24 cellular contexts compared by ENCODE assay signal in genomic region chr9:28600226-28600625, GRCh38.
DNase-seq lines count a peak whose midpoint lies in the region; ATAC-seq, FAIRE-seq and TF ChIP-seq lines count a peak whose summit lies in the region.
"Had no signal": no experiment of that assay in that cellular context is flagged by ENCODE, and none has a peak within 500 bp of the region (broad histone marks: within the 10 kb centered on the region; RNA-seq: fewer than 3 reads in every experiment).

No MANE protein-coding gene starts in this region.

- H3K4me3 ChIP-seq in upper lobe of left lung, result no peak overlapping the region
- H3K4me3 ChIP-seq: BLaER1 treated with 17β-estradiol and CSF1 and Interleukin-3, amounts not matched to agents 10 nM and 100 nM; GM12878; HAP-1 had no signal

- ATAC-seq in upper lobe of left lung (ENCODE audit: low FRiP score in 2 of 2) (no peak), GM19324 (IDR thresholded peaks at IDR 0.05; ENCODE audit: low FRiP score, unreplicated experiment) (no peak)
- ATAC-seq: GM12878 had no signal

- 44 to 61% methylated on average over 1 of the region's 1 CpG for WGBS in upper lobe of left lung, 2 donors

- H3K9me3 ChIP-seq in upper lobe of left lung, result no peaks in the 10 kb centered on the region
- H3K9me3 ChIP-seq: BE2C; BLaER1 treated with 17β-estradiol and CSF1 and Interleukin-3, amounts not matched to agents 10 nM and 100 nM; HAP-1 had no signal

- no peak for TF ChIP-seq CTCF in upper lobe of left lung (IDR thresholded peaks at IDR 0.05)

- no peaks in the 10 kb centered on the region for H3K27me3 ChIP-seq in upper lobe of left lung
- H3K27me3 ChIP-seq: BE2C; BLaER1 treated with 17β-estradiol and CSF1 and Interleukin-3, amounts not matched to agents 10 nM and 100 nM had no signal

- FAIRE-seq in frontal cortex (lab: Jason Lieb, UNC), result peak; percentile 6
- FAIRE-seq: A204.1, D721Med, GM12878, GM18507, H54 had no signal

- DNase-seq in Ammon's horn (ENCODE audit: low spot score) (peak; percentile 24), frontal cortex (ENCODE audit: low spot score in 2 of 2) (peak in 1 of 2 donors; percentile 3), midbrain (lab: John Stamatoyannopoulos, UW) (peak; percentile 48), superior temporal gyrus (ENCODE audit: extremely low spot score) (peak; percentile 77), NCI-H2171 treated with DMSO at 0.1 percent for 48 hours (lab: John Stamatoyannopoulos, UW) (no peak), upper lobe of left lung (no peak)
- DNase-seq: BE2C; CD4-positive, alpha-beta T cell; CD8-positive, alpha-beta memory T cell; DMS 273 treated with DMSO at 0.1 percent for 48 hours; DMS79; EL; GDM1; GOT3; HFFc6 had no signal

- H3K36me3 ChIP-seq in upper lobe of left lung, result no peaks in the 10 kb centered on the region
- H3K36me3 ChIP-seq: BE2C; BLaER1 treated with 17β-estradiol and CSF1 and Interleukin-3, amounts not matched to agents 10 nM and 100 nM; HAP-1 had no signal

- H3K27ac ChIP-seq in upper lobe of left lung, result no peak overlapping the region
- H3K27ac ChIP-seq: 22Rv1; BLaER1 treated with 17β-estradiol and CSF1 and Interleukin-3, amounts not matched to agents 10 nM and 100 nM had no signal

- TF ChIP-seq POLR2A in upper lobe of left lung (IDR thresholded peaks at IDR 0.05), result no peak

- TF ChIP-seq EP300 in upper lobe of left lung (IDR thresholded peaks at IDR 0.05), result no peak

- no peaks in the 10 kb centered on the region for H3K4me1 ChIP-seq in upper lobe of left lung
- H3K4me1 ChIP-seq: BE2C; BLaER1 treated with 17β-estradiol and CSF1 and Interleukin-3, amounts not matched to agents 10 nM and 100 nM; HAP-1 had no signal

Comparison
In these comparisons a context has a peak if more than half of its experiments do, and no peak if none do; other contexts are left out.
1. DNase-seq: peak in Ammon's horn (single experiment), midbrain (single experiment) and superior temporal gyrus (single experiment); none in NCI-H2171 treated with DMSO at 0.1 percent for 48 hours (single experiment) and upper lobe of left lung (0 of 2).